In the genomic region with DNA sequence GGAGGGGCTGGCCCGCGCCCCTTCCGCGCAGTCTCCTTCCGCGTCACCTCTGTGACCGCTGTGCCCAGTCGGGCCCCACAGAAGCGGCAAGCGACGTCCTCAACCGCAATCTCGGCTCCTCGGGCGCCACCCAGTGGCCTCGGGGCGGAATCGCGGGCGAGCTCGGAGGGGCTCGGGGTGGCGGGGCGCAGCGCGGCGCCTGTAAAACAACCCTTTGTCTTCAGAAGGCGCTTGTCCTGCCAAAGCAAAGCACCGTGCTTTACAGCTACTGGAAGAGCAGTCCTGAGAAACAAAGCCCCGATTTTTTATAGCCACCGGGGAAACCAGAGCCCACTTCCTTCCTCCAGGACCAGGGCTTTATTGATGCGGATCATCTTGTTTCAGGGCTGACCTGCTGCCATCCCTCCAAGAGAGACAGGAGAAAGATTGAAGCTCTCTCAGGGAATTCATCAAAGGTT, we compare ENCODE assay signal across 1 cellular context.
TF ChIP-seq lines count a peak whose summit lies in the region.

No MANE protein-coding gene starts in this region.

TF ChIP-seq in HepG2, 621 proteins besides CTCF, POLR2A, EP300 and RAD21 (continues in another document):
- TF ChIP-seq CSRNP1 (CRISPR knock-in tag; IDR thresholded peaks at IDR 0.05) (no peak), MAZ (IDR thresholded peaks at IDR 0.05; ENCODE audit: borderline replicate concordance, low read depth, low read length) (no peak), MAZ (CRISPR knock-in tag; IDR thresholded peaks at IDR 0.05; ENCODE audit: low read depth) (0 out of 2 replicates have a peak, but pooled peaks have one; percentile 46), ZNF280B (CRISPR knock-in tag; IDR thresholded peaks at IDR 0.05; ENCODE audit: borderline replicate concordance) (0 out of 2 replicates have a peak, but pooled peaks have one; percentile 28), FOXJ3 (CRISPR knock-in tag; IDR thresholded peaks at IDR 0.05; ENCODE audit: borderline replicate concordance) (no peak), ARNTL (CRISPR knock-in tag; IDR thresholded peaks at IDR 0.05) (no peak), ZZZ3 (CRISPR knock-in tag; IDR thresholded peaks at IDR 0.05; ENCODE audit: borderline replicate concordance) (no peak), NKX3-1 (CRISPR knock-in tag; IDR thresholded peaks at IDR 0.05) (no peak), CCAR2 (optimal IDR thresholded peaks at IDR 0.05; ENCODE audit: low read depth, low read length) (no peak), ZNF572 (CRISPR knock-in tag; IDR thresholded peaks at IDR 0.05) (0 out of 2 replicates have a peak, but pooled peaks have one; percentile 36), YEATS4 (CRISPR knock-in tag; IDR thresholded peaks at IDR 0.05; ENCODE audit: borderline replicate concordance) (no peak), NR2F6 (IDR thresholded peaks at IDR 0.05) (no peak), NR2F6 (CRISPR knock-in tag; IDR thresholded peaks at IDR 0.05) (peak; percentile 62; the same call in 1 of the 2 replicates), ISL2 (CRISPR knock-in tag; IDR thresholded peaks at IDR 0.05) (0 out of 2 replicates have a peak, but pooled peaks have one; percentile 19), GABPB1 (CRISPR knock-in tag; IDR thresholded peaks at IDR 0.05) (peak; percentile 71), ARNT2 (CRISPR knock-in tag; IDR thresholded peaks at IDR 0.05; ENCODE audit: low read depth) (peak; percentile 53; the same call in 1 of the 2 replicates), GATAD1 (CRISPR knock-in tag; IDR thresholded peaks at IDR 0.05) (peak; percentile 36; the same call in 1 of the 2 replicates), ZNF580 (CRISPR knock-in tag; IDR thresholded peaks at IDR 0.05; ENCODE audit: borderline replicate concordance, low read depth) (0 out of 2 replicates have a peak, but pooled peaks have one; percentile 61), ZNF543 (CRISPR knock-in tag; IDR thresholded peaks at IDR 0.05) (0 out of 2 replicates have a peak, but pooled peaks have one; percentile 31), HNF1B (CRISPR knock-in tag; IDR thresholded peaks at IDR 0.05) (peak; percentile 72), PATZ1 (CRISPR knock-in tag; IDR thresholded peaks at IDR 0.05) (peak; percentile 64), ZNF512 (CRISPR knock-in tag; IDR thresholded peaks at IDR 0.05) (peak; percentile 82; the same call in 1 of the 2 replicates), PHF8 (CRISPR knock-in tag; IDR thresholded peaks at IDR 0.05) (peak; percentile 31; the same call in 1 of the 2 replicates), ZFP91 (CRISPR knock-in tag; IDR thresholded peaks at IDR 0.05; ENCODE audit: borderline replicate concordance) (peak; percentile 72), ELF1 (CRISPR knock-in tag; IDR thresholded peaks at IDR 0.05) (0 out of 2 replicates have a peak, but pooled peaks have one; percentile 39), IRF2 (CRISPR knock-in tag; IDR thresholded peaks at IDR 0.05) (peak; percentile 58; the same call in 1 of the 2 replicates), HOXA5 (CRISPR knock-in tag; IDR thresholded peaks at IDR 0.05) (no peak), CBFB (CRISPR knock-in tag; IDR thresholded peaks at IDR 0.05) (peak; percentile 88), KAT8 (CRISPR knock-in tag; IDR thresholded peaks at IDR 0.05) (peak; percentile 57), ZNF354B (CRISPR knock-in tag; IDR thresholded peaks at IDR 0.05) (no peak)
- TF ChIP-seq, protein P1, sequence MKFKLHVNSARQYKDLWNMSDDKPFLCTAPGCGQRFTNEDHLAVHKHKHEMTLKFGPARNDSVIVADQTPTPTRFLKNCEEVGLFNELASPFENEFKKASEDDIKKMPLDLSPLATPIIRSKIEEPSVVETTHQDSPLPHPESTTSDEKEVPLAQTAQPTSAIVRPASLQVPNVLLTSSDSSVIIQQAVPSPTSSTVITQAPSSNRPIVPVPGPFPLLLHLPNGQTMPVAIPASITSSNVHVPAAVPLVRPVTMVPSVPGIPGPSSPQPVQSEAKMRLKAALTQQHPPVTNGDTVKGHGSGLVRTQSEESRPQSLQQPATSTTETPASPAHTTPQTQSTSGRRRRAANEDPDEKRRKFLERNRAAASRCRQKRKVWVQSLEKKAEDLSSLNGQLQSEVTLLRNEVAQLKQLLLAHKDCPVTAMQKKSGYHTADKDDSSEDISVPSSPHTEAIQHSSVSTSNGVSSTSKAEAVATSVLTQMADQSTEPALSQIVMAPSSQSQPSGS (CRISPR knock-in tag; IDR thresholded peaks at IDR 0.05): 0 out of 2 replicates have a peak, but pooled peaks have one; percentile 43
- TF ChIP-seq, protein P2, sequence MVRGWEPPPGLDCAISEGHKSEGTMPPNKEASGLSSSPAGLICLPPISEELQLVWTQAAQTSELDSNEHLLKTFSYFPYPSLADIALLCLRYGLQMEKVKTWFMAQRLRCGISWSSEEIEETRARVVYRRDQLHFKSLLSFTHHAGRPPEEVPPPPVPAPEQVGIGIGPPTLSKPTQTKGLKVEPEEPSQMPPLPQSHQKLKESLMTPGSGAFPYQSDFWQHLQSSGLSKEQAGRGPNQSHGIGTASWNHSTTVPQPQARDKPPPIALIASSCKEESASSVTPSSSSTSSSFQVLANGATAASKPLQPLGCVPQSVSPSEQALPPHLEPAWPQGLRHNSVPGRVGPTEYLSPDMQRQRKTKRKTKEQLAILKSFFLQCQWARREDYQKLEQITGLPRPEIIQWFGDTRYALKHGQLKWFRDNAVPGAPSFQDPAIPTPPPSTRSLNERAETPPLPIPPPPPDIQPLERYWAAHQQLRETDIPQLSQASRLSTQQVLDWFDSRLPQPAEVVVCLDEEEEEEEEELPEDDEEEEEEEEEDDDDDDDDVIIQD (CRISPR knock-in tag; IDR thresholded peaks at IDR 0.05; ENCODE audit: low read depth): 0 out of 2 replicates have a peak, but pooled peaks have one; percentile 19
- TF ChIP-seq, protein P3, sequence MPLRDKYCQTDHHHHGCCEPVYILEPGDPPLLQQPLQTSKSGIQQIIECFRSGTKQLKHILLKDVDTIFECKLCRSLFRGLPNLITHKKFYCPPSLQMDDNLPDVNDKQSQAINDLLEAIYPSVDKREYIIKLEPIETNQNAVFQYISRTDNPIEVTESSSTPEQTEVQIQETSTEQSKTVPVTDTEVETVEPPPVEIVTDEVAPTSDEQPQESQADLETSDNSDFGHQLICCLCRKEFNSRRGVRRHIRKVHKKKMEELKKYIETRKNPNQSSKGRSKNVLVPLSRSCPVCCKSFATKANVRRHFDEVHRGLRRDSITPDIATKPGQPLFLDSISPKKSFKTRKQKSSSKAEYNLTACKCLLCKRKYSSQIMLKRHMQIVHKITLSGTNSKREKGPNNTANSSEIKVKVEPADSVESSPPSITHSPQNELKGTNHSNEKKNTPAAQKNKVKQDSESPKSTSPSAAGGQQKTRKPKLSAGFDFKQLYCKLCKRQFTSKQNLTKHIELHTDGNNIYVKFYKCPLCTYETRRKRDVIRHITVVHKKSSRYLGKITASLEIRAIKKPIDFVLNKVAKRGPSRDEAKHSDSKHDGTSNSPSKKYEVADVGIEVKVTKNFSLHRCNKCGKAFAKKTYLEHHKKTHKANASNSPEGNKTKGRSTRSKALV (CRISPR knock-in tag; IDR thresholded peaks at IDR 0.05): 0 out of 2 replicates have a peak, but pooled peaks have one; percentile 47
- TF ChIP-seq, protein P4, sequence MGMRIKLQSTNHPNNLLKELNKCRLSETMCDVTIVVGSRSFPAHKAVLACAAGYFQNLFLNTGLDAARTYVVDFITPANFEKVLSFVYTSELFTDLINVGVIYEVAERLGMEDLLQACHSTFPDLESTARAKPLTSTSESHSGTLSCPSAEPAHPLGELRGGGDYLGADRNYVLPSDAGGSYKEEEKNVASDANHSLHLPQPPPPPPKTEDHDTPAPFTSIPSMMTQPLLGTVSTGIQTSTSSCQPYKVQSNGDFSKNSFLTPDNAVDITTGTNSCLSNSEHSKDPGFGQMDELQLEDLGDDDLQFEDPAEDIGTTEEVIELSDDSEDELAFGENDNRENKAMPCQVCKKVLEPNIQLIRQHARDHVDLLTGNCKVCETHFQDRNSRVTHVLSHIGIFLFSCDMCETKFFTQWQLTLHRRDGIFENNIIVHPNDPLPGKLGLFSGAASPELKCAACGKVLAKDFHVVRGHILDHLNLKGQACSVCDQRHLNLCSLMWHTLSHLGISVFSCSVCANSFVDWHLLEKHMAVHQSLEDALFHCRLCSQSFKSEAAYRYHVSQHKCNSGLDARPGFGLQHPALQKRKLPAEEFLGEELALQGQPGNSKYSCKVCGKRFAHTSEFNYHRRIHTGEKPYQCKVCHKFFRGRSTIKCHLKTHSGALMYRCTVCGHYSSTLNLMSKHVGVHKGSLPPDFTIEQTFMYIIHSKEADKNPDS (CRISPR knock-in tag; IDR thresholded peaks at IDR 0.05): no peak
- TF ChIP-seq, protein P5, sequence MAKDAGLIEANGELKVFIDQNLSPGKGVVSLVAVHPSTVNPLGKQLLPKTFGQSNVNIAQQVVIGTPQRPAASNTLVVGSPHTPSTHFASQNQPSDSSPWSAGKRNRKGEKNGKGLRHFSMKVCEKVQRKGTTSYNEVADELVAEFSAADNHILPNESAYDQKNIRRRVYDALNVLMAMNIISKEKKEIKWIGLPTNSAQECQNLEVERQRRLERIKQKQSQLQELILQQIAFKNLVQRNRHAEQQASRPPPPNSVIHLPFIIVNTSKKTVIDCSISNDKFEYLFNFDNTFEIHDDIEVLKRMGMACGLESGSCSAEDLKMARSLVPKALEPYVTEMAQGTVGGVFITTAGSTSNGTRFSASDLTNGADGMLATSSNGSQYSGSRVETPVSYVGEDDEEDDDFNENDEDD (CRISPR knock-in tag; IDR thresholded peaks at IDR 0.05; ENCODE audit: borderline replicate concordance): 0 out of 2 replicates have a peak, but pooled peaks have one; percentile 32
